15 cellular contexts compared by ENCODE assay signal in genomic region chr1:88141499-88142074, GRCh38.
DNase-seq lines count a peak whose midpoint lies in the region; ATAC-seq and FAIRE-seq lines count a peak whose summit lies in the region.
"Had no signal": no experiment of that assay in that cellular context is flagged by ENCODE, and none has a peak within 500 bp of the region (broad histone marks: within the 10 kb centered on the region; RNA-seq: fewer than 3 reads in every experiment).

No MANE protein-coding gene starts in this region.

- POLR2A ChIA-PET in activated CD4-positive, alpha-beta T cell treated with anti-CD3 and anti-CD28 coated beads for 36 hours (lab: Charles Lee): no interaction called here

- H3K9me3 ChIP-seq in T-helper 17 cell (ENCODE audit: control insufficient read depth, low read length, poor library complexity, severe bottlenecking) (no peaks in the 10 kb centered on the region), small intestine (ENCODE audit: control insufficient read depth, low read depth) (no peaks in the 10 kb centered on the region)
- H3K9me3 ChIP-seq: ascending aorta, pancreas had no signal

- H3K4me1 Mint-ChIP-seq in activated CD4-positive, alpha-beta T cell treated with anti-CD3 and anti-CD28 coated beads for 36 hours: peaks cover 3% of the 10 kb centered on the region
- peaks cover 3% of the 10 kb centered on the region for H3K4me1 Mint-ChIP-seq in T-helper 17 cell

- DNase-seq in activated CD4-positive, alpha-beta T cell treated with anti-CD3 and anti-CD28 coated beads for 36 hours: no peak
- no peak for DNase-seq in activated CD4-positive, alpha-beta T cell treated with anti-CD3 and anti-CD28 coated beads, Interleukin-2, amount 50 U/mL, for 4 hours
- no peak for DNase-seq in T-helper 17 cell
- DNase-seq in small intestine: peak; percentile 69
- no peak for DNase-seq in kidney glomerular epithelial cell (lab: John Stamatoyannopoulos, UW)
- no peak for DNase-seq in T1000 (lab: John Stamatoyannopoulos, UW)
- DNase-seq: activated CD8-positive, alpha-beta memory T cell treated with anti-CD3 and anti-CD28 coated beads, Interleukin-2, amount 50 U/mL, for 48 hours; DMS79 treated with DMSO at 0.1 percent for 48 hours; NCI-H526; pancreas; T-cell had no signal

- CTCF ChIA-PET in activated CD4-positive, alpha-beta T cell treated with anti-CD3 and anti-CD28 coated beads for 36 hours (lab: Charles Lee): no interaction called here

- H3K36me3 ChIP-seq in small intestine (ENCODE audit: control insufficient read depth in 2 of 2, insufficient read depth in 2 of 2, low read length in 2 of 2): no peaks in the 10 kb centered on the region
- H3K36me3 ChIP-seq: ascending aorta, pancreas had no signal

- no peaks in the 10 kb centered on the region for H3K36me3 Mint-ChIP-seq in activated CD4-positive, alpha-beta T cell treated with anti-CD3 and anti-CD28 coated beads for 36 hours (ENCODE audit: low read depth)
- peaks cover 3% of the 10 kb centered on the region for H3K36me3 Mint-ChIP-seq in T-helper 17 cell (ENCODE audit: low read depth)
- H3K36me3 Mint-ChIP-seq: T-cell had no signal

- no peak for FAIRE-seq in small intestine (lab: Jason Lieb, UNC)
- FAIRE-seq: pancreas had no signal

- peaks cover 16% of the 10 kb centered on the region for H3K27me3 Mint-ChIP-seq in activated CD4-positive, alpha-beta T cell treated with anti-CD3 and anti-CD28 coated beads for 36 hours
- peaks cover 25% of the 10 kb centered on the region for H3K27me3 Mint-ChIP-seq in T-helper 17 cell

- intact Hi-C loops in activated CD4-positive, alpha-beta T cell treated with anti-CD3 and anti-CD28 coated beads for 36 hours (cut with DNase I, micrococcal nuclease): no loop called here

- H3K9me3 Mint-ChIP-seq in activated CD4-positive, alpha-beta T cell treated with anti-CD3 and anti-CD28 coated beads for 36 hours (ENCODE audit: low read depth): no peaks in the 10 kb centered on the region

- H3K27ac Mint-ChIP-seq in activated CD4-positive, alpha-beta T cell treated with anti-CD3 and anti-CD28 coated beads for 36 hours: no peak overlapping the region
- no peak overlapping the region for H3K27ac Mint-ChIP-seq in T-helper 17 cell
- H3K27ac Mint-ChIP-seq: T-cell had no signal

- ATAC-seq in activated CD4-positive, alpha-beta T cell treated with anti-CD3 and anti-CD28 coated beads for 36 hours: no peak
- ATAC-seq in HG02763 (IDR thresholded peaks at IDR 0.05; ENCODE audit: unreplicated experiment) (peak; percentile 47), T-helper 17 cell (no peak), GM21528 (IDR thresholded peaks at IDR 0.05; ENCODE audit: low FRiP score, unreplicated experiment) (no peak)
- ATAC-seq: T-cell had no signal

- H3K4me1 ChIP-seq in small intestine (ENCODE audit: control insufficient read depth in 2 of 2, insufficient read depth in 1 of 2, low read depth in 1 of 2, low read length in 1 of 2): no peaks in the 10 kb centered on the region
- H3K4me1 ChIP-seq: ascending aorta, pancreas had no signal

- H3K27ac ChIP-seq in small intestine (ENCODE audit: low read depth in 1 of 2, low read length in 1 of 2): no peak overlapping the region
- H3K27ac ChIP-seq: ascending aorta, pancreas had no signal

- WGBS in small intestine, 3 donors: 37 to 47% (median 39%) methylated on average over 6 of the region's 6 CpGs

- peak overlapping the region; percentile 37 for H3K4me3 Mint-ChIP-seq in activated CD4-positive, alpha-beta T cell treated with anti-CD3 and anti-CD28 coated beads for 36 hours
- H3K4me3 Mint-ChIP-seq in T-helper 17 cell: peak overlapping the region; percentile 39
- H3K4me3 Mint-ChIP-seq: T-cell had no signal

- H3K4me3 ChIP-seq in small intestine (ENCODE audit: low read depth in 1 of 2, low read length in 2 of 2): no peak overlapping the region
- H3K4me3 ChIP-seq: ascending aorta, lung, pancreas had no signal

- H3K27me3 ChIP-seq in small intestine (ENCODE audit: control insufficient read depth in 2 of 2, insufficient read depth in 2 of 2, low read length in 2 of 2): no peaks in the 10 kb centered on the region
- H3K27me3 ChIP-seq: ascending aorta, pancreas had no signal
